Comparison of ENCODE assay signal across 2 cellular contexts in the genomic region with DNA sequence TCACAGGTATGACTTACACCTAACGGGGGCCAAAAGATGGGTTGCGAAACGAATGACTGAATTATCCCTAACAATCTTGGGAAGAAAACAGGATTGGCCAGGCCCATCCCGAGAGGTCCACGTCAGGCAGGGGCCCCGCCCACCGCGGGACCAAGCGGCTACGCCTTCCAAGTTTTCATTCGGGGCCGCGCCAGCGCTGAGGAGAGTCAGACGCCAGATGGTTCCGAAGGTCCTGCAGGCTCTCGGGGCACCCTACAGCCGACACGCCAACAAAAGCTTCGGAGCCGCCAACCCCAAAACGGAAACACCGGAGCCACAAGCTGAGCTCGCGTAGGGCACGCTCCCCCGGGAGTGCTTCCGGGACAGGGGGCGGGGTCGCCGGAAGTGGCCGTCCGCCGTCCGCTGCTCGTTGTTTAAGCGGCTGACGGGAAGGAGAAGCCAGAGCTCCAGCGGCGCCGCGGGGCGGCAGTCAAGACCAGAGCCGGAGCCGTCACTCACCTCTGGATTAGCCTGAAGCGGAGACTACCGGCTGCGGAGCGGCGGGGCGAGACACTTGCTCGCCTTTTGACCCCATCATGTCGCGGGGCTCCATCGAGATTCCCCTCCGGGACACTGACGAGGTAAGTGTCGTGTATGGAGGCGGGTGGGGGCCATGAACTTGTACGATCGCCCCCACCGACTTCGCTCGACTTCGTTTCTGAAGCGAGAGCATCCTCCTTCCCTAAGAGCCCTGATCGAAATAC.
A peak's percentile ranks its signal among the peaks of the same experiment; 100 is the strongest.
TF ChIP-seq lines count a peak whose summit lies in the region.

A gene (plus strand): TSS at position 409 of the 743 bp plus-strand sequence. CDS start 167 bp downstream, at position 576.

TF ChIP-seq in IMR-90, 13 proteins besides CTCF, POLR2A, EP300 and RAD21:
- TF ChIP-seq MXI1 (IDR thresholded peaks at IDR 0.05; ENCODE audit: borderline replicate concordance, low read depth, low read length) (peak; percentile 92; the same call in 1 of the 2 replicates), CEBPB (IDR thresholded peaks at IDR 0.05; ENCODE audit: low read depth, low read length) (peak; percentile 97), NFE2L2 (IDR thresholded peaks at IDR 0.05; ENCODE audit: low read depth, low read length) (no peak), MAZ (IDR thresholded peaks at IDR 0.05; ENCODE audit: borderline replicate concordance, low read depth, low read length) (peak; percentile 85), MAFK (IDR thresholded peaks at IDR 0.05; ENCODE audit: low read depth, low read length) (no peak), BHLHE40 (IDR thresholded peaks at IDR 0.05; ENCODE audit: low read depth, low read length) (0 out of 2 replicates have a peak, but pooled peaks have one; percentile 31), SMC3 (IDR thresholded peaks at IDR 0.05; ENCODE audit: low read depth, low read length) (0 out of 2 replicates have a peak, but pooled peaks have one; percentile 10)
- TF ChIP-seq, protein P1, sequence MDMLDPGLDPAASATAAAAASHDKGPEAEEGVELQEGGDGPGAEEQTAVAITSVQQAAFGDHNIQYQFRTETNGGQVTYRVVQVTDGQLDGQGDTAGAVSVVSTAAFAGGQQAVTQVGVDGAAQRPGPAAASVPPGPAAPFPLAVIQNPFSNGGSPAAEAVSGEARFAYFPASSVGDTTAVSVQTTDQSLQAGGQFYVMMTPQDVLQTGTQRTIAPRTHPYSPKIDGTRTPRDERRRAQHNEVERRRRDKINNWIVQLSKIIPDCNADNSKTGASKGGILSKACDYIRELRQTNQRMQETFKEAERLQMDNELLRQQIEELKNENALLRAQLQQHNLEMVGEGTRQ (IDR thresholded peaks at IDR 0.05; ENCODE audit: low read depth, low read length): peak; percentile 53

TF ChIP-seq in endothelial cell of umbilical vein, 7 proteins besides CTCF, POLR2A, EP300 and RAD21:
- TF ChIP-seq GATA2 (IDR thresholded peaks at IDR 0.05; ENCODE audit: insufficient read depth, insufficient read length, low read depth, low read length): no peak
- no peak for TF ChIP-seq MYC (IDR thresholded peaks at IDR 0.05; ENCODE audit: low read depth, low read length)
- peak; percentile 95 for TF ChIP-seq POLR2AphosphoS5 (IDR thresholded peaks at IDR 0.05; ENCODE audit: insufficient read depth, low read depth, low read length)
- TF ChIP-seq, protein P2, sequence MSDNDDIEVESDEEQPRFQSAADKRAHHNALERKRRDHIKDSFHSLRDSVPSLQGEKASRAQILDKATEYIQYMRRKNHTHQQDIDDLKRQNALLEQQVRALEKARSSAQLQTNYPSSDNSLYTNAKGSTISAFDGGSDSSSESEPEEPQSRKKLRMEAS (IDR thresholded peaks at IDR 0.05; ENCODE audit: insufficient read depth, insufficient read length): peak; percentile 33
